11 cellular contexts compared by ENCODE assay signal in the genomic region with DNA sequence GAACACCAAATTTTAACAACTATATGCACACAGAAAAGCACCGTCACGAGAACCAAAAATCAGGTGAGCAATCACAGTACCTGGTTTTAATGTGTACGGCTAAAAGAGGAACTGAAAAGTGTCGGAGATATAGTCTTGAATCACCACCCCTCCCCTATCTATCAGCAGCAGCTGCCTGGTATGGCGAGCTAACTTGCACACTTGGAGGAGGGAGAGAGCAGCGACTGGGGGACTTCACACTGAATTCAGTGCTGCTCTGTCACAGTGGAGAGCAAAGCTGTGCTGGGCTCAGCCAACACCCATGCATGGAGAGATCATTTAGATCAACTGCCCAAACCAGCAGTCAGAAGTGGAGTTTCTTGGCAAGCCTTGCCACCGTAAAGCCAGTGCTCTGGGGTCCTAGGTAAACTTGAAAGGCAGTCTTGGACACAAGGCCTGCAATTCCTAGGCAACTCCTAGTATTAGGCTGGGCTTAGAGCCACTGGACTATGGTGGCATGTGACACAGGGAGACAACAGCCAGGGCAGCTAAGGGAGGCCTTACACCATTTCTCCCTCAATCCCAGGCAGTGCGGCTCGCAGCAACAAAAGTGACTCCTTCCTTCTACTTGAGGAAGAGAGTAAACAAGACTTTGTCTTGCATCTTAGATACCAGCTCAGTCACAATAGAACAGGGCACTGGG.
A peak's percentile ranks its signal among the peaks of the same experiment; 100 is the strongest.
DNase-seq lines count a peak whose midpoint lies in the region; ATAC-seq, FAIRE-seq and TF ChIP-seq lines count a peak whose summit lies in the region.
"Had no signal": no experiment of that assay in that cellular context is flagged by ENCODE, and none has a peak within 500 bp of the region (broad histone marks: within the 10 kb centered on the region; RNA-seq: fewer than 3 reads in every experiment).

No MANE protein-coding gene starts in this region.

- no peaks in the 10 kb centered on the region for H3K9me3 ChIP-seq in SU-DHL-6 (ENCODE audit: insufficient read depth, low read length)

- no peak overlapping the region for H3K4me3 ChIP-seq in SU-DHL-6 (ENCODE audit: insufficient read depth, low read length, poor library complexity, severe bottlenecking)

- H3K9me2 ChIP-seq in SU-DHL-6 (replicated peaks; ENCODE audit: insufficient read depth, low read length) = no peaks in the 10 kb centered on the region

- ATAC-seq in GM19397 (IDR thresholded peaks at IDR 0.05; ENCODE audit: unreplicated experiment) = peak; percentile 98
- ATAC-seq in HG02973 (IDR thresholded peaks at IDR 0.05; ENCODE audit: unreplicated experiment) = peak; percentile 100
- no peak for ATAC-seq in sciatic nerve
- ATAC-seq: WTC11 had no signal

- H4K20me1 ChIP-seq in SU-DHL-6 (ENCODE audit: low read depth, low read length) = no peaks in the 10 kb centered on the region

- peaks cover 0 to 4% (median 1%) of the 10 kb centered on the region in 3 donors for H3K27me3 Mint-ChIP-seq in immature natural killer cell (ENCODE audit: low read depth in 3 of 3)

- no peaks in the 10 kb centered on the region for H3K79me2 ChIP-seq in SU-DHL-6 (ENCODE audit: insufficient read depth, low read length)

- H3K9me3 Mint-ChIP-seq in immature natural killer cell = no peaks in the 10 kb centered on the region

- intact Hi-C loops in sciatic nerve (cut with DNase I) = no loop called here

- 0 out of 2 replicates have a peak overlapping the region, but pooled peaks have one; percentile 13 for H3K27ac ChIP-seq in SU-DHL-6 (ENCODE audit: low read depth, low read length)
- H3K27ac ChIP-seq: C4-2B had no signal

- H3K27ac Mint-ChIP-seq in immature natural killer cell = no peak overlapping the region

- H3K27me3 ChIP-seq in SU-DHL-6 (ENCODE audit: low read length) = no peaks in the 10 kb centered on the region

- H3K9ac ChIP-seq in SU-DHL-6 (ENCODE audit: low read length) = 0 out of 2 replicates have a peak overlapping the region, but pooled peaks have one; percentile 17

- no peaks in the 10 kb centered on the region for H3K36me3 ChIP-seq in SU-DHL-6 (ENCODE audit: low read length)

- peak; percentile 96 for FAIRE-seq in GM12891 (lab: Jason Lieb, UNC)

- DNase-seq in GM12891 (ENCODE audit: insufficient read length, low spot score) (peak; percentile 26), sciatic nerve (ENCODE audit: low spot score) (no peak), NCI-H1105 treated with DMSO at 0.1 percent for 48 hours (lab: John Stamatoyannopoulos, UW) (no peak), NCI-H1417 (lab: John Stamatoyannopoulos, UW) (no peak), immature natural killer cell (no peak)
- DNase-seq: NCI-H524 had no signal

- no peak overlapping the region for H3K4me2 ChIP-seq in SU-DHL-6 (ENCODE audit: low read depth, low read length, poor library complexity, severe bottlenecking)

- H3K36me3 Mint-ChIP-seq in immature natural killer cell = peaks cover 28 to 70% (median 53%) of the 10 kb centered on the region in 3 donors

- TF ChIP-seq POLR2A in GM12891 (IDR thresholded peaks at IDR 0.05; ENCODE audit: low read depth, low read length) = peak; percentile 59; the same call in 1 of the 2 replicates

- H3F3A ChIP-seq in SU-DHL-6 (ENCODE audit: insufficient read depth) = no peaks in the 10 kb centered on the region

- H3K4me3 Mint-ChIP-seq in immature natural killer cell = no peak overlapping the region
- H3K4me3 Mint-ChIP-seq: WTC11 had no signal

- no peak for TF ChIP-seq CTCF in SU-DHL-6 (IDR thresholded peaks at IDR 0.05; ENCODE audit: insufficient read depth, low read length, poor library complexity, severe bottlenecking)

- H3K4me1 Mint-ChIP-seq in immature natural killer cell = no peaks in the 10 kb centered on the region
- H3K4me1 Mint-ChIP-seq: WTC11 had no signal

- H2AFZ ChIP-seq in SU-DHL-6 (ENCODE audit: low read depth, low read length, severe bottlenecking) = no peak overlapping the region

TF ChIP-seq in GM12891, 5 proteins besides CTCF, POLR2A, EP300 and RAD21:
- TF ChIP-seq SPI1 (IDR thresholded peaks at IDR 0.05; ENCODE audit: low read depth, low read length) (peak; percentile 100), POU2F2 (IDR thresholded peaks at IDR 0.05; ENCODE audit: low read depth, low read length) (peak; percentile 90), TAF1 (IDR thresholded peaks at IDR 0.05; ENCODE audit: low read depth, low read length) (0 out of 2 replicates have a peak, but pooled peaks have one; percentile 52), POLR2AphosphoS5 (IDR thresholded peaks at IDR 0.05; ENCODE audit: low read depth, low read length) (peak; percentile 33; the same call in 1 of the 2 replicates), PAX5 (IDR thresholded peaks at IDR 0.05; ENCODE audit: insufficient read depth, low read length, severe bottlenecking) (peak; percentile 51)
TF ChIP-seq in GM12891: peak in this region for 5.
